10 cellular contexts compared by ENCODE assay signal in the genomic region with DNA sequence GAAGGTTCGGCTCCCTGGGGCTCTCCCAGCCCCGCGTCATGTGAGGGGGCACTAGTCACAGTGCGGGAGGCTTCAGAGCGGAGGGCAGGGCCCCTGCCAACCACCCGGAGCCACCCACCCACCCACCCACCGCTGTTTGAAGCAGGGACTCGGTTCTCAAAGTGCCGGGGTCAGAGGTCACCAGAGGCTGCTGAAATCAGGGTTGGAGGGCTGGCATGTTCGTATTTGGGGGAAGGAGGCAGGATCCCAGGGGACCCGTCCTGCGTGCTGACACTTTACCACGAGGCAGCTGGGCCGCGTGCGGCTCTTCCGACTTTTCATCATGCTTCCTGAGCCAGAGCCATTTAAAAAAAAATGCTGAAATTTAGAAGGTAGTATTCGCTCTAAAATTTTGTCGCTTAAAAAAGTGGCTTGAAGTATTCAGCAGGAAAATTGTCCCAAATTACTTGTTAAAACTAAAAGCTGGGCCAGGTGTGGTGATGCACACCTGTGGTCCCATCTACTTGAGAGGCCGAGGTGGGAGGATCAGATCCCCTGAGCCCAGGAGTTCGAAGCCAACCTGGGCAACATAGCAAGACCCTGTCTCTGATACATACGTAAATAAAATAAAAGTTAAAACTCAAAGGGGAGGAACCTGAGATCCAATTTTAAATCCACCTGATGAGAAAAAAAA. TPM values are rescaled to one million over a fixed set of nuclear protein-coding genes. Genes with fewer than 3 reads are reported as not detected.
DNase-seq lines count a peak whose midpoint lies in the region; ATAC-seq and TF ChIP-seq lines count a peak whose summit lies in the region.
"Had no signal": no experiment of that assay in that cellular context is flagged by ENCODE, and none has a peak within 500 bp of the region (broad histone marks: within the 10 kb centered on the region; RNA-seq: fewer than 3 reads in every experiment).

No MANE protein-coding gene starts in this region.

- H3K27ac ChIP-seq in AG04450 (ENCODE audit: low read depth, low read length) (peak overlapping the region; percentile 95), adrenal gland (peak overlapping the region; percentile 64 to 95 (median 83)), heart right ventricle (peak overlapping the region; percentile 79 to 95 (median 87))
- H3K27ac ChIP-seq: C4-2B had no signal

- H3K36me3 ChIP-seq in adrenal gland (replicated peaks in 1 of 2) (no peaks in the 10 kb centered on the region), heart right ventricle (peaks cover 0 to 8% (median 0%) of the 10 kb centered on the region in 9 donors)

- WGBS in adrenal gland, 4 donors = 78 to 84% (median 83%) methylated on average over 19 to 22 of the region's 22 CpGs
- WGBS in heart right ventricle, 2 donors = 50 to 66% methylated on average over 22 of the region's 22 CpGs

- H3K9me3 ChIP-seq in AG04450 (ENCODE audit: control insufficient read depth, insufficient read depth, low read length) = peaks cover 11% of the 10 kb centered on the region
- H3K9me3 ChIP-seq in adrenal gland (replicated peaks in 1 of 3) = no peaks in the 10 kb centered on the region
- H3K9me3 ChIP-seq in heart right ventricle = peaks cover 0 to 11% (median 0%) of the 10 kb centered on the region in 11 donors

- CTCF ChIA-PET in AG04450 (lab: Charles Lee) = no interaction called here

- POLR2A ChIA-PET in AG04450 (lab: Yijun Ruan, JAX) = interaction anchor here (1.0 to 1.8 kb wide), 4 partner anchors 20 to 73 kb away, joined by 3 to 14 read pairs (median 8); a partner anchor contains a TSS

- TF ChIP-seq POLR2A in adrenal gland (IDR thresholded peaks at IDR 0.05) = no peak

- H3K4me3 ChIP-seq in AG04450 (ENCODE audit: low read depth, low read length) (peak overlapping the region; percentile 55), adrenal gland (peak overlapping the region in 1 of 4 donors; percentile 9), heart right ventricle (peak overlapping the region in 7 of 10 donors; percentile 6 to 39 (median 25))

- intact Hi-C loops in adrenal gland (cut with DNase I) (no loop called here), heart right ventricle (cut with DNase I) (no loop called here), posterior vena cava (cut with DNase I) (loop anchor here in 1 of 2 donors (2.0 kb wide), 1 partner anchor 20 kb away; a partner anchor contains a TSS)

- H3K27me3 ChIP-seq in AG04450 (ENCODE audit: control insufficient read depth, insufficient read depth, low read length) (no peaks in the 10 kb centered on the region), adrenal gland (no peaks in the 10 kb centered on the region), heart right ventricle (no peaks in the 10 kb centered on the region)

- H3K4me1 ChIP-seq in adrenal gland (replicated peaks in 1 of 2) = peaks cover 12 to 20% of the 10 kb centered on the region in 2 donors
- H3K4me1 ChIP-seq in heart right ventricle = peaks cover 16 to 62% (median 45%) of the 10 kb centered on the region in 9 donors

- peak in 1 of 8 donors; percentile 26 for ATAC-seq in heart right ventricle
- no peak for ATAC-seq in HG03039 (IDR thresholded peaks at IDR 0.05; ENCODE audit: unreplicated experiment)

- DNase-seq in AG04450 (ENCODE audit: low read depth, low spot score) (no peak), adrenal gland (peak in 1 of 7 donors; percentile 25), heart right ventricle (no peak), posterior vena cava (ENCODE audit: low spot score) (peak; percentile 78), dedifferentiated amniotic fluid mesenchymal stem cell (ENCODE audit: extremely low spot score) (no peak), DMS 273 treated with DMSO at 0.1 percent for 48 hours (lab: John Stamatoyannopoulos, UW) (no peak), nucleus accumbens (lab: John Stamatoyannopoulos, UW) (no peak)
- DNase-seq: NCI-H510A had no signal

- TF ChIP-seq CTCF in AG04450 (IDR thresholded peaks at IDR 0.05; ENCODE audit: low read depth, low read length) = no peak
- peak in 1 of 6 experiments; percentile 27 for TF ChIP-seq CTCF in adrenal gland (IDR thresholded peaks at IDR 0.05)
- no peak for TF ChIP-seq CTCF in heart right ventricle (IDR thresholded peaks at IDR 0.05)

RNA-seq across cellular contexts. Expression of a gene that starts 21.2 kb away (rescaled TPM):
- 5.8 and 9.3 TPM in 2 replicates for polyA plus RNA-seq in AG04450 (2011; rRNA removed)
- 15.1 and 18.3 TPM in 2 replicates for polyA minus RNA-seq in AG04450 (2011; rRNA and poly(A)+ RNA removed)
- 10 to 100 TPM; 25.6 to 94.1 (median 44.8) TPM for total RNA-seq in adrenal gland
- polyA plus RNA-seq in adrenal gland = 10 to 100 TPM in 2 of 3 donors, 1 to 10 TPM in 1; 6.0 to 24.7 (median 11.4) TPM
- total RNA-seq in heart right ventricle = 100 to 1,000 TPM in 6 of 10 donors, 10 to 100 TPM in 4; 81.1 to 164 (median 118) TPM
- polyA plus RNA-seq in heart right ventricle = 10 to 100 TPM; 20.0 to 24.9 TPM
- total RNA-seq in posterior vena cava = 10 to 100 TPM; 52.4 to 55.5 TPM
